ENCODE assay signal across 15 cellular contexts in genomic region chr6:90544085-90544484, GRCh38.
"Had no signal": no experiment of that assay in that cellular context is flagged by ENCODE, and none has a peak within 500 bp of the region (broad histone marks: within the 10 kb centered on the region; RNA-seq: fewer than 3 reads in every experiment).

No MANE protein-coding gene starts in this region.

- H3K4me3 Mint-ChIP-seq: activated CD4-positive, alpha-beta memory T cell treated with anti-CD3 and anti-CD28 coated beads for 36 hours; activated naive CD4-positive, alpha-beta T cell treated with anti-CD3 and anti-CD28 coated beads for 36 hours; activated T-helper 1 cell treated with anti-CD3 and anti-CD28 coated beads, Interleukin-12 subunit alpha, Interleukin-12 subunit beta, Interleukin-2, Interleukin-4 antibody, amounts not matched to agents 30 ng/mL and 10 ng/mL and 1 ng/mL, durations not matched to agents 14 hours and 24 hours and 36 hours; nephron progenitor cell had no signal

- H3K4me1 ChIP-seq: colonic mucosa, psoas muscle, right lobe of liver, testis had no signal

- DNase-seq: activated CD4-positive, alpha-beta memory T cell treated with anti-CD3 and anti-CD28 coated beads for 36 hours; activated CD8-positive, alpha-beta memory T cell treated with anti-CD3 and anti-CD28 coated beads, Interleukin-2, amount 50 U/mL, for 48 hours; activated naive CD4-positive, alpha-beta T cell treated with anti-CD3 and anti-CD28 coated beads for 36 hours; caudate nucleus; colonic mucosa; effector CD8-positive, alpha-beta T cell; kidney; left ventricle myocardium superior; mesendoderm; nephron progenitor cell; psoas muscle; right lobe of liver; stimulated activated naive CD8-positive, alpha-beta T cell treated with anti-CD3 and anti-CD28 coated beads, Interleukin-15, Interleukin-2, amounts not matched to agents 100 U/mL and 50 U/mL, for 24 hours; testis had no signal

- H3K4me1 Mint-ChIP-seq: nephron progenitor cell had no signal

- H3K9me3 Mint-ChIP-seq: activated CD4-positive, alpha-beta memory T cell treated with anti-CD3 and anti-CD28 coated beads for 36 hours; activated naive CD4-positive, alpha-beta T cell treated with anti-CD3 and anti-CD28 coated beads for 36 hours; activated T-helper 1 cell treated with anti-CD3 and anti-CD28 coated beads, Interleukin-12 subunit alpha, Interleukin-12 subunit beta, Interleukin-2, Interleukin-4 antibody, amounts not matched to agents 30 ng/mL and 10 ng/mL and 1 ng/mL, durations not matched to agents 14 hours and 24 hours and 36 hours; nephron progenitor cell had no signal

- H3K36me3 ChIP-seq: colonic mucosa had no signal

- H3K9me3 ChIP-seq: colonic mucosa, psoas muscle, right lobe of liver, testis had no signal

- H3K27ac ChIP-seq: colonic mucosa, psoas muscle, right lobe of liver, testis had no signal

- H3K27ac Mint-ChIP-seq: activated CD4-positive, alpha-beta memory T cell treated with anti-CD3 and anti-CD28 coated beads for 36 hours; activated naive CD4-positive, alpha-beta T cell treated with anti-CD3 and anti-CD28 coated beads for 36 hours; activated T-helper 1 cell treated with anti-CD3 and anti-CD28 coated beads, Interleukin-12 subunit alpha, Interleukin-12 subunit beta, Interleukin-2, Interleukin-4 antibody, amounts not matched to agents 30 ng/mL and 10 ng/mL and 1 ng/mL, durations not matched to agents 14 hours and 24 hours and 36 hours; nephron progenitor cell had no signal

- H3K27me3 ChIP-seq: colonic mucosa, right lobe of liver, testis had no signal

- H3K4me3 ChIP-seq: colonic mucosa, psoas muscle, right lobe of liver, testis had no signal

- H3K27me3 Mint-ChIP-seq: activated CD4-positive, alpha-beta memory T cell treated with anti-CD3 and anti-CD28 coated beads for 36 hours had no signal

- ATAC-seq: left ventricle myocardium superior; psoas muscle; right lobe of liver; stimulated activated naive CD8-positive, alpha-beta T cell treated with anti-CD3 and anti-CD28 coated beads, Interleukin-15, Interleukin-2, amounts not matched to agents 100 U/mL and 50 U/mL, for 24 hours had no signal
